ENCODE assay signal across 1 cellular context in the genomic region with DNA sequence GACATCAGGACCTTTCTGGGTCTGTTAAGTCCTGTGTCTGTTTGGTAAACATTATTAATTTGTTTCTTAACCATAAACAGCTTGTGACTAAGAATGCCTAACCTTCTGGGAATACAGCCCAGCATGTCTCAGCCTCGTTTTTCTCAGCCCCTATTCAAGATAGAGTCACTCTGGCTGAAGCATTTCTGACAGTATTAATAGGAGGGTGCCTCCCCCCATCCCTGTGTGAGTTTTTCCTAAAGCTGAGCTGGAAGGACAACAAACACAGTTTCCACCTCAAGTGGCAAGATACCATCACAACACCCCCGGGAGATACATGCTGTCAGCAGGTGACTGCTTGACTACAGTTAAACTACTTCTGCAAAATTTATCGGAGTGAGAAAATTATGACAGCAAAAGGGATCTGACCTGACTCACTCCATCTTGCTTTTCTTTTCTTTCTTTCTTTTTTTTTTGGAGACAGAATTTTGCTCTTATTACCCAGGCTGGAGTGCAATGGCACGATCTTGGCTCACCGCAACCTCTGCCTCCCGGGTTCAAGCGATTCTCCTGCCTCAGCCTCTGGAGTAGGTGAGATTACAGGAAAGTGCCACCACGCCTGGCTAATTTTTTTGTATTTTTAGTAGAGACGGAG.
A peak's percentile ranks its signal among the peaks of the same experiment; 100 is the strongest.
TF ChIP-seq lines count a peak whose summit lies in the region.

No MANE protein-coding gene starts in this region.

TF ChIP-seq in K562, 482 proteins besides CTCF, POLR2A, EP300 and RAD21 (continued from another document):
- TF ChIP-seq, protein P1, sequence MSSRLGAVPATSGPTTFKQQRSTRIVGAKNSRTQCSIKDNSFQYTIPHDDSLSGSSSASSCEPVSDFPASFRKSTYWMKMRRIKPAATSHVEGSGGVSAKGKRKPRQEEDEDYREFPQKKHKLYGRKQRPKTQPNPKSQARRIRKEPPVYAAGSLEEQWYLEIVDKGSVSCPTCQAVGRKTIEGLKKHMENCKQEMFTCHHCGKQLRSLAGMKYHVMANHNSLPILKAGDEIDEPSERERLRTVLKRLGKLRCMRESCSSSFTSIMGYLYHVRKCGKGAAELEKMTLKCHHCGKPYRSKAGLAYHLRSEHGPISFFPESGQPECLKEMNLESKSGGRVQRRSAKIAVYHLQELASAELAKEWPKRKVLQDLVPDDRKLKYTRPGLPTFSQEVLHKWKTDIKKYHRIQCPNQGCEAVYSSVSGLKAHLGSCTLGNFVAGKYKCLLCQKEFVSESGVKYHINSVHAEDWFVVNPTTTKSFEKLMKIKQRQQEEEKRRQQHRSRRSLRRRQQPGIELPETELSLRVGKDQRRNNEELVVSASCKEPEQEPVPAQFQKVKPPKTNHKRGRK (tag; IDR thresholded peaks at IDR 0.05): no peak
- TF ChIP-seq ZFP1 (CRISPR knock-in tag; IDR thresholded peaks at IDR 0.05) (no peak), CAMTA2 (CRISPR knock-in tag; conservative IDR thresholded peaks at IDR 0.05) (no peak), ZNF830 (CRISPR knock-in tag; IDR thresholded peaks at IDR 0.05) (no peak), NUFIP1 (IDR thresholded peaks at IDR 0.05; ENCODE audit: partially characterized antibody) (no peak), SMARCA4 (IDR thresholded peaks at IDR 0.05) (no peak), HMGN3 (IDR thresholded peaks at IDR 0.05; ENCODE audit: borderline replicate concordance, extremely low read depth, insufficient read length, low read depth, low read length) (no peak), SAP30 (IDR thresholded peaks at IDR 0.05; ENCODE audit: borderline replicate concordance, insufficient read depth, low read depth, low read length, poor library complexity, severe bottlenecking) (no peak), HMG20A (CRISPR knock-in tag; conservative IDR thresholded peaks at IDR 0.05) (no peak), WHSC1 (IDR thresholded peaks at IDR 0.05; ENCODE audit: low read length) (no peak), SREBF1 (IDR thresholded peaks at IDR 0.05; ENCODE audit: borderline replicate concordance, low read depth, low read length) (no peak), ZBTB2 (IDR thresholded peaks at IDR 0.05) (no peak), ZNF696 (CRISPR knock-in tag; conservative IDR thresholded peaks at IDR 0.05) (no peak), TAF7 (tag; IDR thresholded peaks at IDR 0.05) (no peak), ZNF3 (CRISPR knock-in tag; IDR thresholded peaks at IDR 0.05) (no peak), SMAD3 (CRISPR knock-in tag; conservative IDR thresholded peaks at IDR 0.05) (no peak), DDX20 (tag; IDR thresholded peaks at IDR 0.05; ENCODE audit: low read depth) (0 out of 2 replicates have a peak, but pooled peaks have one; percentile 57), ARNT (IDR thresholded peaks at IDR 0.05) (no peak), ZBTB5 (IDR thresholded peaks at IDR 0.05) (no peak), ZKSCAN1 (IDR thresholded peaks at IDR 0.05; ENCODE audit: low read depth, low read length) (no peak), RFX7 (CRISPR knock-in tag; IDR thresholded peaks at IDR 0.05) (no peak), ZNF766 (CRISPR knock-in tag; conservative IDR thresholded peaks at IDR 0.05) (0 out of 2 replicates have a peak, but pooled peaks have one; percentile 21), CBFA2T2 (conservative IDR thresholded peaks at IDR 0.05) (no peak), BHLHE40 (IDR thresholded peaks at IDR 0.05; ENCODE audit: low read length) (peak; percentile 22; the same call in 1 of the 2 replicates), KHSRP (IDR thresholded peaks at IDR 0.05) (no peak), CBX3 (IDR thresholded peaks at IDR 0.05; ENCODE audit: borderline replicate concordance in 1 of 2, low read length in 2 of 2) (no peak)
- TF ChIP-seq, protein P2, sequence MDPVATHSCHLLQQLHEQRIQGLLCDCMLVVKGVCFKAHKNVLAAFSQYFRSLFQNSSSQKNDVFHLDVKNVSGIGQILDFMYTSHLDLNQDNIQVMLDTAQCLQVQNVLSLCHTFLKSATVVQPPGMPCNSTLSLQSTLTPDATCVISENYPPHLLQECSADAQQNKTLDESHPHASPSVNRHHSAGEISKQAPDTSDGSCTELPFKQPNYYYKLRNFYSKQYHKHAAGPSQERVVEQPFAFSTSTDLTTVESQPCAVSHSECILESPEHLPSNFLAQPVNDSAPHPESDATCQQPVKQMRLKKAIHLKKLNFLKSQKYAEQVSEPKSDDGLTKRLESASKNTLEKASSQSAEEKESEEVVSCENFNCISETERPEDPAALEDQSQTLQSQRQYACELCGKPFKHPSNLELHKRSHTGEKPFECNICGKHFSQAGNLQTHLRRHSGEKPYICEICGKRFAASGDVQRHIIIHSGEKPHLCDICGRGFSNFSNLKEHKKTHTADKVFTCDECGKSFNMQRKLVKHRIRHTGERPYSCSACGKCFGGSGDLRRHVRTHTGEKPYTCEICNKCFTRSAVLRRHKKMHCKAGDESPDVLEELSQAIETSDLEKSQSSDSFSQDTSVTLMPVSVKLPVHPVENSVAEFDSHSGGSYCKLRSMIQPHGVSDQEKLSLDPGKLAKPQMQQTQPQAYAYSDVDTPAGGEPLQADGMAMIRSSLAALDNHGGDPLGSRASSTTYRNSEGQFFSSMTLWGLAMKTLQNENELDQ (CRISPR knock-in tag; IDR thresholded peaks at IDR 0.05; ENCODE audit: borderline replicate concordance): no peak
